Comparison of ENCODE assay signal across 18 cellular contexts in genomic region chr2:219919506-219919905, GRCh38.
DNase-seq lines count a peak whose midpoint lies in the region; ATAC-seq and TF ChIP-seq lines count a peak whose summit lies in the region.
"Had no signal": no experiment of that assay in that cellular context is flagged by ENCODE, and none has a peak within 500 bp of the region (broad histone marks: within the 10 kb centered on the region; RNA-seq: fewer than 3 reads in every experiment).

No MANE protein-coding gene starts in this region.

- peaks cover 7% of the 10 kb centered on the region; the same call in 1 of the 2 replicates for H3K9me2 ChIP-seq in GM23338 (ENCODE audit: insufficient read depth)

- no peaks in the 10 kb centered on the region for H3K9me3 Mint-ChIP-seq in GM23338
- no peaks in the 10 kb centered on the region for H3K9me3 Mint-ChIP-seq in nephron
- H3K9me3 Mint-ChIP-seq: CD8-positive, alpha-beta T cell; H9 had no signal

- H3K27ac Mint-ChIP-seq in GM23338 (no peak overlapping the region), nephron (peak overlapping the region; percentile 16 to 82 (median 77))
- H3K27ac Mint-ChIP-seq: B cell; CD4-positive, CD25-positive, alpha-beta regulatory T cell; CD8-positive, alpha-beta T cell; H9 had no signal

- DNase-seq in GM23338 (ENCODE audit: low spot score) (peak; percentile 8), vagina (ENCODE audit: extremely low spot score in 2 of 2) (peak; percentile 55 to 70), NCI-H128 (lab: John Stamatoyannopoulos, UW; ENCODE audit: unreplicated experiment) (no peak), NCI-H1048 (lab: John Stamatoyannopoulos, UW) (no peak)
- DNase-seq: Caco-2; CD4-positive, CD25-positive, alpha-beta regulatory T cell; CD8-positive, alpha-beta T cell; DND-41; GM23248; H9 had no signal

- H3K9me3 ChIP-seq in ectodermal cell (ENCODE audit: control insufficient read depth, low read length) (no peaks in the 10 kb centered on the region), vagina (no peaks in the 10 kb centered on the region)
- H3K9me3 ChIP-seq: BLaER1, Caco-2 had no signal

- H3K27me3 ChIP-seq in GM23338 (ENCODE audit: insufficient read depth) (no peaks in the 10 kb centered on the region), ectodermal cell (ENCODE audit: control insufficient read depth, insufficient read depth, low read length, poor library complexity, severe bottlenecking) (peaks cover 11% of the 10 kb centered on the region), vagina (no peaks in the 10 kb centered on the region)
- H3K27me3 ChIP-seq: BLaER1 had no signal

- H3K36me3 ChIP-seq in GM23338 (ENCODE audit: insufficient read depth) (no peaks in the 10 kb centered on the region), ectodermal cell (ENCODE audit: control insufficient read depth, insufficient read depth, low read length) (no peaks in the 10 kb centered on the region), vagina (no peaks in the 10 kb centered on the region)
- H3K36me3 ChIP-seq: BLaER1 had no signal

- H3K4me3 Mint-ChIP-seq in GM23338 (no peak overlapping the region), nephron (peak overlapping the region in 1 of 3 experiments; percentile 33)
- H3K4me3 Mint-ChIP-seq: B cell; CD4-positive, CD25-positive, alpha-beta regulatory T cell; CD8-positive, alpha-beta T cell; H9 had no signal

- ATAC-seq in GM23338 (no peak), GM19467 (IDR thresholded peaks at IDR 0.05; ENCODE audit: unreplicated experiment) (no peak)
- ATAC-seq: CD8-positive, alpha-beta T cell; HCT116 had no signal

- H3K4me1 Mint-ChIP-seq in GM23338 (no peaks in the 10 kb centered on the region), nephron (peaks cover 48% of the 10 kb centered on the region)
- H3K4me1 Mint-ChIP-seq: B cell; CD4-positive, CD25-positive, alpha-beta regulatory T cell had no signal

- 26 to 44% methylated on average over 4 of the region's 4 CpGs for WGBS in ectodermal cell, 2 experiments

- no peak for TF ChIP-seq CTCF in GM23338 (conservative IDR thresholded peaks at IDR 0.05; ENCODE audit: low read depth in 2 of 2)
- TF ChIP-seq CTCF in nephron (IDR thresholded peaks at IDR 0.05; ENCODE audit: unreplicated experiment in 3 of 3): no peak
- TF ChIP-seq CTCF in vagina (IDR thresholded peaks at IDR 0.05): no peak

- TF ChIP-seq POLR2A in vagina (IDR thresholded peaks at IDR 0.05): no peak

- intact Hi-C loops in vagina (cut with DNase I): no loop called here

- no peaks in the 10 kb centered on the region for H3F3A ChIP-seq in GM23338 (replicated peaks; ENCODE audit: low read depth)

- H3K79me2 ChIP-seq in GM23338 (replicated peaks; ENCODE audit: insufficient read depth): no peaks in the 10 kb centered on the region

- peak overlapping the region; percentile 59; the same call in 1 of the 2 replicates for H2AFZ ChIP-seq in GM23338
- H2AFZ ChIP-seq: GM23248 had no signal

- H3K27me3 Mint-ChIP-seq in GM23338 (ENCODE audit: insufficient read depth, low read depth, poor library complexity) (no peaks in the 10 kb centered on the region), nephron (ENCODE audit: low read depth) (peaks cover 11% of the 10 kb centered on the region)
- H3K27me3 Mint-ChIP-seq: B cell; CD4-positive, CD25-positive, alpha-beta regulatory T cell had no signal

- H3K36me3 Mint-ChIP-seq in GM23338 (ENCODE audit: low read depth) (no peaks in the 10 kb centered on the region), nephron (ENCODE audit: low read depth) (no peaks in the 10 kb centered on the region)
- H3K36me3 Mint-ChIP-seq: CD4-positive, CD25-positive, alpha-beta regulatory T cell; CD8-positive, alpha-beta T cell had no signal

- no peak overlapping the region for H3K4me3 ChIP-seq in GM23338
- H3K4me3 ChIP-seq in ectodermal cell (ENCODE audit: insufficient read depth, low read depth, low read length): no peak overlapping the region
- no peak overlapping the region for H3K4me3 ChIP-seq in vagina
- H3K4me3 ChIP-seq: BLaER1, GM23248 had no signal

- no peak overlapping the region for H3K27ac ChIP-seq in GM23338 (ENCODE audit: low read depth)
- peak overlapping the region; percentile 51 for H3K27ac ChIP-seq in ectodermal cell (ENCODE audit: insufficient read depth, low read depth, low read length, poor library complexity, severe bottlenecking)
- H3K27ac ChIP-seq in vagina: no peak overlapping the region
- H3K27ac ChIP-seq: 22Rv1, BLaER1, C4-2B, GM23248 had no signal

- H3K4me1 ChIP-seq in GM23338 (ENCODE audit: insufficient read depth): no peaks in the 10 kb centered on the region
- H3K4me1 ChIP-seq in ectodermal cell (ENCODE audit: control insufficient read depth, insufficient read depth, low read length): peaks cover 38% of the 10 kb centered on the region
- H3K4me1 ChIP-seq in vagina: no peaks in the 10 kb centered on the region
- H3K4me1 ChIP-seq: BLaER1, Caco-2 had no signal

- no peak overlapping the region for H3K4me2 ChIP-seq in GM23338
- H3K4me2 ChIP-seq: BLaER1 had no signal

- no peaks in the 10 kb centered on the region for H4K20me1 ChIP-seq in GM23338 (replicated peaks; ENCODE audit: insufficient read depth)
- H4K20me1 ChIP-seq: BLaER1 had no signal

TF ChIP-seq in GM23338, 12 proteins besides CTCF, POLR2A, EP300 and RAD21 (continues in another document):
- TF ChIP-seq, protein P1, sequence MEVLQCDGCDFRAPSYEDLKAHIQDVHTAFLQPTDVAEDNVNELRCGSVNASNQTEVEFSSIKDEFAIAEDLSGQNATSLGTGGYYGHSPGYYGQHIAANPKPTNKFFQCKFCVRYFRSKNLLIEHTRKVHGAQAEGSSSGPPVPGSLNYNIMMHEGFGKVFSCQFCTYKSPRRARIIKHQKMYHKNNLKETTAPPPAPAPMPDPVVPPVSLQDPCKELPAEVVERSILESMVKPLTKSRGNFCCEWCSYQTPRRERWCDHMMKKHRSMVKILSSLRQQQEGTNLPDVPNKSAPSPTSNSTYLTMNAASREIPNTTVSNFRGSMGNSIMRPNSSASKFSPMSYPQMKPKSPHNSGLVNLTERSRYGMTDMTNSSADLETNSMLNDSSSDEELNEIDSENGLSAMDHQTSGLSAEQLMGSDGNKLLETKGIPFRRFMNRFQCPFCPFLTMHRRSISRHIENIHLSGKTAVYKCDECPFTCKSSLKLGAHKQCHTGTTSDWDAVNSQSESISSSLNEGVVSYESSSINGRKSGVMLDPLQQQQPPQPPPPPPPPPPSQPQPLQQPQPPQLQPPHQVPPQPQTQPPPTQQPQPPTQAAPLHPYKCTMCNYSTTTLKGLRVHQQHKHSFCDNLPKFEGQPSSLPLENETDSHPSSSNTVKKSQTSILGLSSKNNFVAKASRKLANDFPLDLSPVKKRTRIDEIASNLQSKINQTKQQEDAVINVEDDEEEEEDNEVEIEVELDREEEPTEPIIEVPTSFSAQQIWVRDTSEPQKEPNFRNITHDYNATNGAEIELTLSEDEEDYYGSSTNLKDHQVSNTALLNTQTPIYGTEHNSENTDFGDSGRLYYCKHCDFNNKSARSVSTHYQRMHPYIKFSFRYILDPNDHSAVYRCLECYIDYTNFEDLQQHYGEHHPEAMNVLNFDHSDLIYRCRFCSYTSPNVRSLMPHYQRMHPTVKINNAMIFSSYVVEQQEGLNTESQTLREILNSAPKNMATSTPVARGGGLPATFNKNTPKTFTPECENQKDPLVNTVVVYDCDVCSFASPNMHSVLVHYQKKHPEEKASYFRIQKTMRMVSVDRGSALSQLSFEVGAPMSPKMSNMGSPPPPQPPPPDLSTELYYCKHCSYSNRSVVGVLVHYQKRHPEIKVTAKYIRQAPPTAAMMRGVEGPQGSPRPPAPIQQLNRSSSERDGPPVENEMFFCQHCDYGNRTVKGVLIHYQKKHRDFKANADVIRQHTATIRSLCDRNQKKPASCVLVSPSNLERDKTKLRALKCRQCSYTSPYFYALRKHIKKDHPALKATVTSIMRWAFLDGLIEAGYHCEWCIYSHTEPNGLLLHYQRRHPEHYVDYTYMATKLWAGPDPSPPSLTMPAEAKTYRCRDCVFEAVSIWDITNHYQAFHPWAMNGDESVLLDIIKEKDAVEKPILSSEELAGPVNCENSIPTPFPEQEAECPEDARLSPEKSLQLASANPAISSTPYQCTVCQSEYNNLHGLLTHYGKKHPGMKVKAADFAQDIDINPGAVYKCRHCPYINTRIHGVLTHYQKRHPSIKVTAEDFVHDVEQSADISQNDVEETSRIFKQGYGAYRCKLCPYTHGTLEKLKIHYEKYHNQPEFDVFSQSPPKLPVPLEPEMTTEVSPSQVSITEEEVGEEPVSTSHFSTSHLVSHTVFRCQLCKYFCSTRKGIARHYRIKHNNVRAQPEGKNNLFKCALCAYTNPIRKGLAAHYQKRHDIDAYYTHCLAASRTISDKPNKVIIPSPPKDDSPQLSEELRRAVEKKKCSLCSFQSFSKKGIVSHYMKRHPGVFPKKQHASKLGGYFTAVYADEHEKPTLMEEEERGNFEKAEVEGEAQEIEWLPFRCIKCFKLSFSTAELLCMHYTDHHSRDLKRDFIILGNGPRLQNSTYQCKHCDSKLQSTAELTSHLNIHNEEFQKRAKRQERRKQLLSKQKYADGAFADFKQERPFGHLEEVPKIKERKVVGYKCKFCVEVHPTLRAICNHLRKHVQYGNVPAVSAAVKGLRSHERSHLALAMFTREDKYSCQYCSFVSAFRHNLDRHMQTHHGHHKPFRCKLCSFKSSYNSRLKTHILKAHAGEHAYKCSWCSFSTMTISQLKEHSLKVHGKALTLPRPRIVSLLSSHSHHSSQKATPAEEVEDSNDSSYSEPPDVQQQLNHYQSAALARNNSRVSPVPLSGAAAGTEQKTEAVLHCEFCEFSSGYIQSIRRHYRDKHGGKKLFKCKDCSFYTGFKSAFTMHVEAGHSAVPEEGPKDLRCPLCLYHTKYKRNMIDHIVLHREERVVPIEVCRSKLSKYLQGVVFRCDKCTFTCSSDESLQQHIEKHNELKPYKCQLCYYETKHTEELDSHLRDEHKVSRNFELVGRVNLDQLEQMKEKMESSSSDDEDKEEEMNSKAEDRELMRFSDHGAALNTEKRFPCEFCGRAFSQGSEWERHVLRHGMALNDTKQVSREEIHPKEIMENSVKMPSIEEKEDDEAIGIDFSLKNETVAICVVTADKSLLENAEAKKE (CRISPR knock-in tag; IDR thresholded peaks at IDR 0.05): no peak
- TF ChIP-seq CREB1 (CRISPR knock-in tag; IDR thresholded peaks at IDR 0.05; ENCODE audit: low read depth) (no peak), ZNF331 (CRISPR knock-in tag; IDR thresholded peaks at IDR 0.05; ENCODE audit: low read depth) (no peak), EZH2 (IDR thresholded peaks at IDR 0.05; ENCODE audit: low read depth, unreplicated experiment) (no peak), JUNB (IDR thresholded peaks at IDR 0.05; ENCODE audit: unreplicated experiment) (no peak)
- TF ChIP-seq, protein P2, sequence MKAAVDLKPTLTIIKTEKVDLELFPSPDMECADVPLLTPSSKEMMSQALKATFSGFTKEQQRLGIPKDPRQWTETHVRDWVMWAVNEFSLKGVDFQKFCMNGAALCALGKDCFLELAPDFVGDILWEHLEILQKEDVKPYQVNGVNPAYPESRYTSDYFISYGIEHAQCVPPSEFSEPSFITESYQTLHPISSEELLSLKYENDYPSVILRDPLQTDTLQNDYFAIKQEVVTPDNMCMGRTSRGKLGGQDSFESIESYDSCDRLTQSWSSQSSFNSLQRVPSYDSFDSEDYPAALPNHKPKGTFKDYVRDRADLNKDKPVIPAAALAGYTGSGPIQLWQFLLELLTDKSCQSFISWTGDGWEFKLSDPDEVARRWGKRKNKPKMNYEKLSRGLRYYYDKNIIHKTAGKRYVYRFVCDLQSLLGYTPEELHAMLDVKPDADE (IDR thresholded peaks at IDR 0.05): no peak

Comparison
In these comparisons a context has a peak if more than half of its experiments do, and no peak if none do; other contexts are left out.
1. DNase-seq: peak in GM23338 (single experiment) and vagina (2 of 2); none in NCI-H128 (single experiment) and NCI-H1048 (single experiment).